Comparison of ENCODE assay signal across 1 cellular context in genomic region chr9:121748727-121749546, GRCh38.
TF ChIP-seq lines count a peak whose summit lies in the region.

No MANE protein-coding gene starts in this region.

TF ChIP-seq in IMR-90, 13 proteins besides CTCF, POLR2A, EP300 and RAD21 (continued from another document):
- TF ChIP-seq CEBPB (IDR thresholded peaks at IDR 0.05; ENCODE audit: low read depth, low read length) (no peak), BHLHE40 (IDR thresholded peaks at IDR 0.05; ENCODE audit: low read depth, low read length) (no peak), NFE2L2 (IDR thresholded peaks at IDR 0.05; ENCODE audit: low read depth, low read length) (no peak)
TF ChIP-seq in IMR-90: peak in this region for 0.
